Comparison of ENCODE assay signal across 1 cellular context in genomic region chr6:39113788-39114187, GRCh38.
TF ChIP-seq lines count a peak whose summit lies in the region.

No MANE protein-coding gene starts in this region.

TF ChIP-seq in K562, 482 proteins besides CTCF, POLR2A, EP300 and RAD21 (continued from another document):
- TF ChIP-seq, protein P1, sequence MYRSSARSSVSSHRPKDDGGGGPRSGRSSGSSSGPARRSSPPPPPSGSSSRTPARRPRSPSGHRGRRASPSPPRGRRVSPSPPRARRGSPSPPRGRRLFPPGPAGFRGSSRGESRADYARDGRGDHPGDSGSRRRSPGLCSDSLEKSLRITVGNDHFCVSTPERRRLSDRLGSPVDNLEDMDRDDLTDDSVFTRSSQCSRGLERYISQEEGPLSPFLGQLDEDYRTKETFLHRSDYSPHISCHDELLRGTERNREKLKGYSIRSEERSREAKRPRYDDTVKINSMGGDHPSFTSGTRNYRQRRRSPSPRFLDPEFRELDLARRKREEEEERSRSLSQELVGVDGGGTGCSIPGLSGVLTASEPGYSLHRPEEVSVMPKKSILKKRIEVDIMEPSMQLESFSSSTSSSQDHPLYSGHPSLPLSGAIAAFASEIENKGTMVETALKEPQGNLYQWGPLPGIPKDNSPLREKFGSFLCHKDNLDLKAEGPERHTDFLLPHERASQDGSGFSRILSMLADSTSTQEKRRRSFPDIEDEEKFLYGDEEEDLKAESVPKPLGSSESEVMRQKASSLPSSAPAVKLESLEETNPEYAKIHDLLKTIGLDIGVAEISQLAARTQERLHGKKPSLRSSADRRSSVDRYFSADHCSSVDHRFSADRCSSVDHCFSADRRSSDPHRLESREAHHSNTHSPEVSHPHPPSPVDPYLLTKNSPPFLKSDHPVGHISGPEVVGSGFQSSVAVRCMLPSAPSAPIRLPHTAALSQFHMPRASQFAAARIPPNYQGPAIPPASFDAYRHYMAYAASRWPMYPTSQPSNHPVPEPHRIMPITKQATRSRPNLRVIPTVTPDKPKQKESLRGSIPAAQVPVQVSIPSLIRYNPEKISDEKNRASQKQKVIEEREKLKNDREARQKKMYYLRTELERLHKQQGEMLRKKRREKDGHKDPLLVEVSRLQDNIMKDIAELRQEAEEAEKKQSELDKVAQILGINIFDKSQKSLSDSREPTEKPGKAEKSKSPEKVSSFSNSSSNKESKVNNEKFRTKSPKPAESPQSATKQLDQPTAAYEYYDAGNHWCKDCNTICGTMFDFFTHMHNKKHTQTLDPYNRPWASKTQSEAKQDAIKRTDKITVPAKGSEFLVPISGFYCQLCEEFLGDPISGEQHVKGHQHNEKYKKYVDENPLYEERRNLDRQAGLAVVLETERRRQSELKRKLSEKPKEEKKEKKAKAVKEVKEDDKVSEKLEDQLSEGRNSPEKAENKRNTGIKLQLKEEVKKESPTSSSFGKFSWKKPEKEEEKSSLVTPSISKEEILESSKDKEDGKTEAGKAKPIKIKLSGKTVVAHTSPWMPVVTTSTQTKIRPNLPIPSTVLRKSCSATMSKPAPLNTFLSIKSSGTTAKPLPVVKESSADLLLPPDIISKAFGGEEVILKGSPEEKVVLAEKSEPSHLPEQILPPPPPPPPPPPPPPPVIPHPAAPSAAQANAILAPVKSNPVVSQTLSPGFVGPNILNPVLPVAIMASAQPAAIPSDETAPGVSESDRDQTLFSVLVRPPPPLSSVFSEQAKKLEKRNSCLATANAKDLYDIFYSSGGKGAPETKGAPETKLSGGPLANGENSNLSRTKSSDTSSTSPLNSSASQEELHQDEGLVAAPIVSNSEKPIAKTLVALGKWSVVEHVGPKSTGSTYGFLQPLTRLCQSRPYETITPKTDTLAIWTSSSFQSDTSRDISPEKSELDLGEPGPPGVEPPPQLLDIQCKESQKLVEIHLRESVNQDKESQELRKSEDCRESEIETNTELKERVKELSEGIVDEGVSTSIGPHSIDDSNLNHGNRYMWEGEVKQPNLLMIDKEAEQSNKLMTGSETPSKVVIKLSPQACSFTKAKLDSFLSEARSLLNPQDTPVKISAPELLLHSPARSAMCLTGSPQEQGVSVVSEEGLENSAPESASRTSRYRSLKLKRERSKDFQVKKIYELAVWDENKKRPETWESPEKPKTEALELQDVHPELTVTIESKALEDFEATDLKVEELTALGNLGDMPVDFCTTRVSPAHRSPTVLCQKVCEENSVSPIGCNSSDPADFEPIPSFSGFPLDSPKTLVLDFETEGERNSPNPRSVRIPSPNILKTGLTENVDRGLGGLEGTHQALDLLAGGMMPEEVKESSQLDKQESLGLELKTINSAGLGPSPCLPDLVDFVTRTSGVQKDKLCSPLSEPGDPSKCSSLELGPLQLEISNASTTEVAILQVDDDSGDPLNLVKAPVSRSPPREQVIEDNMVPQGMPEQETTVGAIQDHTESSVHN (IDR thresholded peaks at IDR 0.05; ENCODE audit: borderline replicate concordance in 1 of 2, low read depth in 1 of 2) = no peak
- TF ChIP-seq, protein P2, sequence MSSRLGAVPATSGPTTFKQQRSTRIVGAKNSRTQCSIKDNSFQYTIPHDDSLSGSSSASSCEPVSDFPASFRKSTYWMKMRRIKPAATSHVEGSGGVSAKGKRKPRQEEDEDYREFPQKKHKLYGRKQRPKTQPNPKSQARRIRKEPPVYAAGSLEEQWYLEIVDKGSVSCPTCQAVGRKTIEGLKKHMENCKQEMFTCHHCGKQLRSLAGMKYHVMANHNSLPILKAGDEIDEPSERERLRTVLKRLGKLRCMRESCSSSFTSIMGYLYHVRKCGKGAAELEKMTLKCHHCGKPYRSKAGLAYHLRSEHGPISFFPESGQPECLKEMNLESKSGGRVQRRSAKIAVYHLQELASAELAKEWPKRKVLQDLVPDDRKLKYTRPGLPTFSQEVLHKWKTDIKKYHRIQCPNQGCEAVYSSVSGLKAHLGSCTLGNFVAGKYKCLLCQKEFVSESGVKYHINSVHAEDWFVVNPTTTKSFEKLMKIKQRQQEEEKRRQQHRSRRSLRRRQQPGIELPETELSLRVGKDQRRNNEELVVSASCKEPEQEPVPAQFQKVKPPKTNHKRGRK (tag; IDR thresholded peaks at IDR 0.05) = no peak
- TF ChIP-seq ZNF253 (CRISPR knock-in tag; conservative IDR thresholded peaks at IDR 0.05) = no peak
- peak; percentile 95 for TF ChIP-seq CEBPB (tag; IDR thresholded peaks at IDR 0.05)
- no peak for TF ChIP-seq CEBPG (CRISPR knock-in tag; IDR thresholded peaks at IDR 0.05)
- peak; percentile 84 to 97 for TF ChIP-seq CEBPG (tag; conservative IDR thresholded peaks at IDR 0.05 in 1 of 2, IDR thresholded peaks at IDR 0.05 in 1 of 2)
